10 cellular contexts compared by ENCODE assay signal in the genomic region with DNA sequence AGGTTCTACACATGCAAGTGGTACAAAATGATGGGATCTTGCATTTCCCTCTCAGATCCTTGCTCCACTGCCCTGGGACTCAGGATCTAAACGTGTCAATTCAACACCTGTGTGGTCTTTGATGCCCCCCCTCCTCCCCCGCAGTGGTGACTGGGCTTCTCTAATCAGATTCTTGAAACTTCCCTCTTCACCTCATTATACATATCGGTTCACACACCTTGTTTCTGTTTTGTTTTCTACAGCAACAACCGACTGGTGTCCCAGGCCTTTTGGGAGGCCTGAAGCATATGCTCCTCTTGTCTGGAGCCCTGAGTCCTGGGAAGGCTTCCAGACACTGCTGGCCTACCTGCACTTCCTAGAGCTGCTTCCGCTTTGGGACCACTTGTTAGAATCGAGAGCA. TPM values are rescaled to one million over a fixed set of nuclear protein-coding genes. Genes with fewer than 3 reads are reported as not detected.
A peak's percentile ranks its signal among the peaks of the same experiment; 100 is the strongest.
DNase-seq lines count a peak whose midpoint lies in the region; ATAC-seq lines count a peak whose summit lies in the region.
"Had no signal": no experiment of that assay in that cellular context is flagged by ENCODE, and none has a peak within 500 bp of the region (broad histone marks: within the 10 kb centered on the region; RNA-seq: fewer than 3 reads in every experiment).

No MANE protein-coding gene starts in this region.

- peaks cover 2% of the 10 kb centered on the region for H3K9me3 Mint-ChIP-seq in activated CD4-positive, alpha-beta memory T cell treated with anti-CD3 and anti-CD28 coated beads for 36 hours
- peaks cover 5% of the 10 kb centered on the region for H3K9me3 Mint-ChIP-seq in activated CD4-positive, alpha-beta memory T cell treated with anti-CD3 and anti-CD28 coated beads, Interleukin-2, amount 10 ng/mL, durations not matched to agents 7 days and 5 days
- no peaks in the 10 kb centered on the region for H3K9me3 Mint-ChIP-seq in activated T-helper 1 cell treated with anti-CD3 and anti-CD28 coated beads, Interleukin-12 subunit alpha, Interleukin-12 subunit beta, Interleukin-2, Interleukin-4 antibody, amounts not matched to agents 30 ng/mL and 10 ng/mL and 1 ng/mL, durations not matched to agents 14 hours and 24 hours and 36 hours
- H3K9me3 Mint-ChIP-seq in stimulated activated effector memory CD8-positive, alpha-beta T cell treated with anti-CD3 and anti-CD28 coated beads, Interleukin-12 subunit alpha, Interleukin-12 subunit beta, amount 100 ng/mL, for 72 hours, result no peaks in the 10 kb centered on the region

- H3K36me3 Mint-ChIP-seq in activated CD4-positive, alpha-beta memory T cell treated with anti-CD3 and anti-CD28 coated beads for 36 hours, result peaks cover 10% of the 10 kb centered on the region
- H3K36me3 Mint-ChIP-seq in activated CD4-positive, alpha-beta memory T cell treated with anti-CD3 and anti-CD28 coated beads, Interleukin-2, amount 10 ng/mL, durations not matched to agents 7 days and 5 days (ENCODE audit: low read depth), result peaks cover 87% of the 10 kb centered on the region
- H3K36me3 Mint-ChIP-seq in activated T-helper 1 cell treated with anti-CD3 and anti-CD28 coated beads, Interleukin-12 subunit alpha, Interleukin-12 subunit beta, Interleukin-2, Interleukin-4 antibody, amounts not matched to agents 30 ng/mL and 10 ng/mL and 1 ng/mL, durations not matched to agents 14 hours and 24 hours and 36 hours (ENCODE audit: low read depth), result peaks cover 70% of the 10 kb centered on the region
- H3K36me3 Mint-ChIP-seq in stimulated activated effector memory CD8-positive, alpha-beta T cell treated with anti-CD3 and anti-CD28 coated beads, Interleukin-12 subunit alpha, Interleukin-12 subunit beta, amount 100 ng/mL, for 72 hours, result peaks cover 55% of the 10 kb centered on the region

- DNase-seq in activated CD4-positive, alpha-beta memory T cell treated with anti-CD3 and anti-CD28 coated beads for 36 hours, result peak; percentile 55
- DNase-seq in activated CD4-positive, alpha-beta memory T cell treated with anti-CD3 and anti-CD28 coated beads, Interleukin-2, amount 10 ng/mL, durations not matched to agents 7 days and 5 days, result no peak
- no peak for DNase-seq in activated T-helper 1 cell treated with anti-CD3 and anti-CD28 coated beads, Interleukin-12 subunit alpha, Interleukin-12 subunit beta, Interleukin-2, Interleukin-4 antibody, amounts not matched to agents 30 ng/mL and 10 ng/mL and 1 ng/mL, durations not matched to agents 14 hours and 24 hours and 36 hours (ENCODE audit: low spot score)
- no peak for DNase-seq in stimulated activated effector memory CD8-positive, alpha-beta T cell treated with anti-CD3 and anti-CD28 coated beads, Interleukin-12 subunit alpha, Interleukin-12 subunit beta, amount 100 ng/mL, for 72 hours (ENCODE audit: low spot score in 2 of 2)
- no peak for DNase-seq in NCI-H226
- no peak for DNase-seq in cerebellar nuclear complex (lab: John Stamatoyannopoulos, UW)
- DNase-seq: activated T-cell treated with anti-CD3 and anti-CD28 coated beads, Interleukin-2, amount 50 U/mL, for 4 hours; effector memory CD4-positive, alpha-beta T cell had no signal

- peak overlapping the region; percentile 9 for H3K4me3 Mint-ChIP-seq in activated CD4-positive, alpha-beta memory T cell treated with anti-CD3 and anti-CD28 coated beads for 36 hours
- no peak overlapping the region for H3K4me3 Mint-ChIP-seq in activated CD4-positive, alpha-beta memory T cell treated with anti-CD3 and anti-CD28 coated beads, Interleukin-2, amount 10 ng/mL, durations not matched to agents 7 days and 5 days
- H3K4me3 Mint-ChIP-seq in activated T-helper 1 cell treated with anti-CD3 and anti-CD28 coated beads, Interleukin-12 subunit alpha, Interleukin-12 subunit beta, Interleukin-2, Interleukin-4 antibody, amounts not matched to agents 30 ng/mL and 10 ng/mL and 1 ng/mL, durations not matched to agents 14 hours and 24 hours and 36 hours, result peak overlapping the region; percentile 20
- peak overlapping the region; percentile 53 for H3K4me3 Mint-ChIP-seq in stimulated activated effector memory CD8-positive, alpha-beta T cell treated with anti-CD3 and anti-CD28 coated beads, Interleukin-12 subunit alpha, Interleukin-12 subunit beta, amount 100 ng/mL, for 72 hours
- H3K4me3 Mint-ChIP-seq: activated T-cell treated with anti-CD3 and anti-CD28 coated beads, Interleukin-2, amount 50 U/mL, for 4 hours had no signal

- CTCF ChIA-PET in activated CD4-positive, alpha-beta memory T cell treated with anti-CD3 and anti-CD28 coated beads for 36 hours (lab: Charles Lee), result interaction anchor here (1.3 kb wide), 1 partner anchor 21 kb away, joined by 4 read pairs; no protein-coding TSS in a partner anchor
- CTCF ChIA-PET in activated CD4-positive, alpha-beta memory T cell treated with anti-CD3 and anti-CD28 coated beads, Interleukin-2, amount 10 ng/mL, durations not matched to agents 7 days and 5 days (lab: Charles Lee), result no interaction called here

- no peaks in the 10 kb centered on the region for H3K27me3 Mint-ChIP-seq in activated CD4-positive, alpha-beta memory T cell treated with anti-CD3 and anti-CD28 coated beads for 36 hours
- no peaks in the 10 kb centered on the region for H3K27me3 Mint-ChIP-seq in activated CD4-positive, alpha-beta memory T cell treated with anti-CD3 and anti-CD28 coated beads, Interleukin-2, amount 10 ng/mL, durations not matched to agents 7 days and 5 days
- no peaks in the 10 kb centered on the region for H3K27me3 Mint-ChIP-seq in activated T-helper 1 cell treated with anti-CD3 and anti-CD28 coated beads, Interleukin-12 subunit alpha, Interleukin-12 subunit beta, Interleukin-2, Interleukin-4 antibody, amounts not matched to agents 30 ng/mL and 10 ng/mL and 1 ng/mL, durations not matched to agents 14 hours and 24 hours and 36 hours (ENCODE audit: insufficient read depth)

- ATAC-seq in HG02763 (IDR thresholded peaks at IDR 0.05; ENCODE audit: unreplicated experiment) (peak; percentile 47), GM19397 (IDR thresholded peaks at IDR 0.05; ENCODE audit: unreplicated experiment) (no peak)
- peak; percentile 74 for ATAC-seq in stimulated activated effector memory CD8-positive, alpha-beta T cell treated with anti-CD3 and anti-CD28 coated beads, Interleukin-12 subunit alpha, Interleukin-12 subunit beta, amount 100 ng/mL, for 72 hours

- peaks cover 31% of the 10 kb centered on the region for H3K4me1 Mint-ChIP-seq in activated CD4-positive, alpha-beta memory T cell treated with anti-CD3 and anti-CD28 coated beads for 36 hours (ENCODE audit: low read depth)
- H3K4me1 Mint-ChIP-seq in activated CD4-positive, alpha-beta memory T cell treated with anti-CD3 and anti-CD28 coated beads, Interleukin-2, amount 10 ng/mL, durations not matched to agents 7 days and 5 days, result peaks cover 16% of the 10 kb centered on the region
- H3K4me1 Mint-ChIP-seq in activated T-helper 1 cell treated with anti-CD3 and anti-CD28 coated beads, Interleukin-12 subunit alpha, Interleukin-12 subunit beta, Interleukin-2, Interleukin-4 antibody, amounts not matched to agents 30 ng/mL and 10 ng/mL and 1 ng/mL, durations not matched to agents 14 hours and 24 hours and 36 hours (ENCODE audit: low read depth), result peaks cover 26% of the 10 kb centered on the region
- peaks cover 73% of the 10 kb centered on the region for H3K4me1 Mint-ChIP-seq in stimulated activated effector memory CD8-positive, alpha-beta T cell treated with anti-CD3 and anti-CD28 coated beads, Interleukin-12 subunit alpha, Interleukin-12 subunit beta, amount 100 ng/mL, for 72 hours

- H3K27ac Mint-ChIP-seq in activated CD4-positive, alpha-beta memory T cell treated with anti-CD3 and anti-CD28 coated beads for 36 hours, result no peak overlapping the region
- no peak overlapping the region for H3K27ac Mint-ChIP-seq in activated CD4-positive, alpha-beta memory T cell treated with anti-CD3 and anti-CD28 coated beads, Interleukin-2, amount 10 ng/mL, durations not matched to agents 7 days and 5 days
- H3K27ac Mint-ChIP-seq in activated T-helper 1 cell treated with anti-CD3 and anti-CD28 coated beads, Interleukin-12 subunit alpha, Interleukin-12 subunit beta, Interleukin-2, Interleukin-4 antibody, amounts not matched to agents 30 ng/mL and 10 ng/mL and 1 ng/mL, durations not matched to agents 14 hours and 24 hours and 36 hours, result peak overlapping the region; percentile 27
- peak overlapping the region; percentile 82 for H3K27ac Mint-ChIP-seq in stimulated activated effector memory CD8-positive, alpha-beta T cell treated with anti-CD3 and anti-CD28 coated beads, Interleukin-12 subunit alpha, Interleukin-12 subunit beta, amount 100 ng/mL, for 72 hours

- POLR2A ChIA-PET in activated CD4-positive, alpha-beta memory T cell treated with anti-CD3 and anti-CD28 coated beads for 36 hours (lab: Charles Lee), result no interaction called here
- POLR2A ChIA-PET in activated CD4-positive, alpha-beta memory T cell treated with anti-CD3 and anti-CD28 coated beads, Interleukin-2, amount 10 ng/mL, durations not matched to agents 7 days and 5 days (lab: Charles Lee), result interaction anchor here (1.5 to 2.5 kb wide), 2 partner anchors 11 to 15 kb away, joined by 8 to 10 read pairs; no protein-coding TSS in a partner anchor

- intact Hi-C loops in activated CD4-positive, alpha-beta memory T cell treated with anti-CD3 and anti-CD28 coated beads for 36 hours (cut with micrococcal nuclease), result loop anchor here (2.0 to 5.0 kb wide), 2 partner anchors 16 to 170 kb away; no protein-coding TSS in a partner anchor
- intact Hi-C loops in activated T-helper 1 cell treated with anti-CD3 and anti-CD28 coated beads, Interleukin-12 subunit alpha, Interleukin-12 subunit beta, Interleukin-2, Interleukin-4 antibody, amounts not matched to agents 30 ng/mL and 10 ng/mL and 1 ng/mL, durations not matched to agents 14 hours and 24 hours and 36 hours (cut with micrococcal nuclease), result no loop called here

RNA-seq across cellular contexts. Expression of a gene that starts 20.0 kb away (rescaled TPM):
- total RNA-seq in activated CD4-positive, alpha-beta memory T cell treated with anti-CD3 and anti-CD28 coated beads for 36 hours, result 1 to 10 TPM; 3.7 to 3.8 TPM
- total RNA-seq in activated CD4-positive, alpha-beta memory T cell treated with anti-CD3 and anti-CD28 coated beads, Interleukin-2, amount 10 ng/mL, durations not matched to agents 7 days and 5 days, result 10 to 100 TPM; 70.5 to 79.7 TPM
- 3.1 and 4.6 TPM in 2 replicates for total RNA-seq in activated T-helper 1 cell treated with anti-CD3 and anti-CD28 coated beads, Interleukin-12 subunit alpha, Interleukin-12 subunit beta, Interleukin-2, Interleukin-4 antibody, amounts not matched to agents 30 ng/mL and 10 ng/mL and 1 ng/mL, durations not matched to agents 14 hours and 24 hours and 36 hours

Comparison
In these comparisons a context has a peak if more than half of its experiments do, and no peak if none do; other contexts are left out.
1. RNA of a gene that starts 20.0 kb away (total RNA-seq): 70.5 to 79.7 TPM in activated CD4-positive, alpha-beta memory T cell treated with anti-CD3 and anti-CD28 coated beads, Interleukin-2, amount 10 ng/mL, durations not matched to agents 7 days and 5 days; 3.1 to 4.6 TPM in activated T-helper 1 cell treated with anti-CD3 and anti-CD28 coated beads, Interleukin-12 subunit alpha, Interleukin-12 subunit beta, Interleukin-2, Interleukin-4 antibody, amounts not matched to agents 30 ng/mL and 10 ng/mL and 1 ng/mL, durations not matched to agents 14 hours and 24 hours and 36 hours and 3.7 to 3.8 TPM in activated CD4-positive, alpha-beta memory T cell treated with anti-CD3 and anti-CD28 coated beads for 36 hours; every median in the first group is over 10 times any median in the second.
2. H3K27ac Mint-ChIP-seq: peak in activated T-helper 1 cell treated with anti-CD3 and anti-CD28 coated beads, Interleukin-12 subunit alpha, Interleukin-12 subunit beta, Interleukin-2, Interleukin-4 antibody, amounts not matched to agents 30 ng/mL and 10 ng/mL and 1 ng/mL, durations not matched to agents 14 hours and 24 hours and 36 hours (single experiment) and stimulated activated effector memory CD8-positive, alpha-beta T cell treated with anti-CD3 and anti-CD28 coated beads, Interleukin-12 subunit alpha, Interleukin-12 subunit beta, amount 100 ng/mL, for 72 hours (single experiment); none in activated CD4-positive, alpha-beta memory T cell treated with anti-CD3 and anti-CD28 coated beads for 36 hours (single experiment) and activated CD4-positive, alpha-beta memory T cell treated with anti-CD3 and anti-CD28 coated beads, Interleukin-2, amount 10 ng/mL, durations not matched to agents 7 days and 5 days (single experiment).